Comparison of ENCODE assay signal across 1 cellular context in the genomic region with DNA sequence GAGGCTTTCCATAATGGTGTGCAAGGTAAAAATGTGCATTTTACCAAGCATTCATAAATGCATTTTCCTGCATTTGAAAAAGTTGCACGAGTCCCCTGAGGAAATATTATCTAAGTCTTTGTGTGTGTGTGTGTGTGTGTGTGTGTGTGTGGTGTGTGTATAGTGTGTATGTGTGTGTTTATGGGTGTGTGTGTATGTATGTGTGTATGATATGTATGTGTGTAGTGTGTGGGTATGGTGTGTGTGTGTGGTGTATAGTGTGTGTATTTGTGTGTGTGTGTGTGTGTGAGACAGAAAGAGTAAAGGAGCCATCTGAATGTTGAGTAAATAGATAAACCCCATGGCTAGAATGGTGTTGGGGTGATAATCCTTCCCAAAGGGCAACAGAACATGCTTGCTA.
TF ChIP-seq lines count a peak whose summit lies in the region.

No MANE protein-coding gene starts in this region.

TF ChIP-seq in GM23338, 12 proteins besides CTCF, POLR2A, EP300 and RAD21 (continued from another document):
- TF ChIP-seq, protein P1, sequence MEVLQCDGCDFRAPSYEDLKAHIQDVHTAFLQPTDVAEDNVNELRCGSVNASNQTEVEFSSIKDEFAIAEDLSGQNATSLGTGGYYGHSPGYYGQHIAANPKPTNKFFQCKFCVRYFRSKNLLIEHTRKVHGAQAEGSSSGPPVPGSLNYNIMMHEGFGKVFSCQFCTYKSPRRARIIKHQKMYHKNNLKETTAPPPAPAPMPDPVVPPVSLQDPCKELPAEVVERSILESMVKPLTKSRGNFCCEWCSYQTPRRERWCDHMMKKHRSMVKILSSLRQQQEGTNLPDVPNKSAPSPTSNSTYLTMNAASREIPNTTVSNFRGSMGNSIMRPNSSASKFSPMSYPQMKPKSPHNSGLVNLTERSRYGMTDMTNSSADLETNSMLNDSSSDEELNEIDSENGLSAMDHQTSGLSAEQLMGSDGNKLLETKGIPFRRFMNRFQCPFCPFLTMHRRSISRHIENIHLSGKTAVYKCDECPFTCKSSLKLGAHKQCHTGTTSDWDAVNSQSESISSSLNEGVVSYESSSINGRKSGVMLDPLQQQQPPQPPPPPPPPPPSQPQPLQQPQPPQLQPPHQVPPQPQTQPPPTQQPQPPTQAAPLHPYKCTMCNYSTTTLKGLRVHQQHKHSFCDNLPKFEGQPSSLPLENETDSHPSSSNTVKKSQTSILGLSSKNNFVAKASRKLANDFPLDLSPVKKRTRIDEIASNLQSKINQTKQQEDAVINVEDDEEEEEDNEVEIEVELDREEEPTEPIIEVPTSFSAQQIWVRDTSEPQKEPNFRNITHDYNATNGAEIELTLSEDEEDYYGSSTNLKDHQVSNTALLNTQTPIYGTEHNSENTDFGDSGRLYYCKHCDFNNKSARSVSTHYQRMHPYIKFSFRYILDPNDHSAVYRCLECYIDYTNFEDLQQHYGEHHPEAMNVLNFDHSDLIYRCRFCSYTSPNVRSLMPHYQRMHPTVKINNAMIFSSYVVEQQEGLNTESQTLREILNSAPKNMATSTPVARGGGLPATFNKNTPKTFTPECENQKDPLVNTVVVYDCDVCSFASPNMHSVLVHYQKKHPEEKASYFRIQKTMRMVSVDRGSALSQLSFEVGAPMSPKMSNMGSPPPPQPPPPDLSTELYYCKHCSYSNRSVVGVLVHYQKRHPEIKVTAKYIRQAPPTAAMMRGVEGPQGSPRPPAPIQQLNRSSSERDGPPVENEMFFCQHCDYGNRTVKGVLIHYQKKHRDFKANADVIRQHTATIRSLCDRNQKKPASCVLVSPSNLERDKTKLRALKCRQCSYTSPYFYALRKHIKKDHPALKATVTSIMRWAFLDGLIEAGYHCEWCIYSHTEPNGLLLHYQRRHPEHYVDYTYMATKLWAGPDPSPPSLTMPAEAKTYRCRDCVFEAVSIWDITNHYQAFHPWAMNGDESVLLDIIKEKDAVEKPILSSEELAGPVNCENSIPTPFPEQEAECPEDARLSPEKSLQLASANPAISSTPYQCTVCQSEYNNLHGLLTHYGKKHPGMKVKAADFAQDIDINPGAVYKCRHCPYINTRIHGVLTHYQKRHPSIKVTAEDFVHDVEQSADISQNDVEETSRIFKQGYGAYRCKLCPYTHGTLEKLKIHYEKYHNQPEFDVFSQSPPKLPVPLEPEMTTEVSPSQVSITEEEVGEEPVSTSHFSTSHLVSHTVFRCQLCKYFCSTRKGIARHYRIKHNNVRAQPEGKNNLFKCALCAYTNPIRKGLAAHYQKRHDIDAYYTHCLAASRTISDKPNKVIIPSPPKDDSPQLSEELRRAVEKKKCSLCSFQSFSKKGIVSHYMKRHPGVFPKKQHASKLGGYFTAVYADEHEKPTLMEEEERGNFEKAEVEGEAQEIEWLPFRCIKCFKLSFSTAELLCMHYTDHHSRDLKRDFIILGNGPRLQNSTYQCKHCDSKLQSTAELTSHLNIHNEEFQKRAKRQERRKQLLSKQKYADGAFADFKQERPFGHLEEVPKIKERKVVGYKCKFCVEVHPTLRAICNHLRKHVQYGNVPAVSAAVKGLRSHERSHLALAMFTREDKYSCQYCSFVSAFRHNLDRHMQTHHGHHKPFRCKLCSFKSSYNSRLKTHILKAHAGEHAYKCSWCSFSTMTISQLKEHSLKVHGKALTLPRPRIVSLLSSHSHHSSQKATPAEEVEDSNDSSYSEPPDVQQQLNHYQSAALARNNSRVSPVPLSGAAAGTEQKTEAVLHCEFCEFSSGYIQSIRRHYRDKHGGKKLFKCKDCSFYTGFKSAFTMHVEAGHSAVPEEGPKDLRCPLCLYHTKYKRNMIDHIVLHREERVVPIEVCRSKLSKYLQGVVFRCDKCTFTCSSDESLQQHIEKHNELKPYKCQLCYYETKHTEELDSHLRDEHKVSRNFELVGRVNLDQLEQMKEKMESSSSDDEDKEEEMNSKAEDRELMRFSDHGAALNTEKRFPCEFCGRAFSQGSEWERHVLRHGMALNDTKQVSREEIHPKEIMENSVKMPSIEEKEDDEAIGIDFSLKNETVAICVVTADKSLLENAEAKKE (CRISPR knock-in tag; IDR thresholded peaks at IDR 0.05) = no peak
- TF ChIP-seq EZH2 (IDR thresholded peaks at IDR 0.05; ENCODE audit: low read depth, unreplicated experiment) (no peak), ZNF114 (CRISPR knock-in tag; IDR thresholded peaks at IDR 0.05) (no peak), NANOG (IDR thresholded peaks at IDR 0.05; ENCODE audit: borderline replicate concordance) (no peak)
